In genomic region chr1:156805766-156806511, GRCh38 we compare ENCODE assay signal across 7 cellular contexts. TPM values are rescaled to one million over a fixed set of nuclear protein-coding genes. Genes with fewer than 3 reads are reported as not detected.
DNase-seq lines count a peak whose midpoint lies in the region; ATAC-seq, FAIRE-seq and TF ChIP-seq lines count a peak whose summit lies in the region.
"Had no signal": no experiment of that assay in that cellular context is flagged by ENCODE, and none has a peak within 500 bp of the region (broad histone marks: within the 10 kb centered on the region; RNA-seq: fewer than 3 reads in every experiment).

No MANE protein-coding gene starts in this region.

- H3K9me3 Mint-ChIP-seq in activated naive CD8-positive, alpha-beta T cell treated with anti-CD3 and anti-CD28 coated beads for 36 hours = no peaks in the 10 kb centered on the region

- no peaks in the 10 kb centered on the region for H3K27me3 Mint-ChIP-seq in activated naive CD8-positive, alpha-beta T cell treated with anti-CD3 and anti-CD28 coated beads for 36 hours

- no peak for ATAC-seq in upper lobe of right lung

- H3K36me3 Mint-ChIP-seq in activated naive CD8-positive, alpha-beta T cell treated with anti-CD3 and anti-CD28 coated beads for 36 hours = peaks cover 36% of the 10 kb centered on the region

- peak overlapping the region; percentile 30 for H3K27ac Mint-ChIP-seq in activated naive CD8-positive, alpha-beta T cell treated with anti-CD3 and anti-CD28 coated beads for 36 hours

- no peak overlapping the region for H3K4me3 ChIP-seq in upper lobe of right lung

- no peak for DNase-seq in activated naive CD8-positive, alpha-beta T cell treated with anti-CD3 and anti-CD28 coated beads for 36 hours
- peak; percentile 82 for DNase-seq in myocyte (ENCODE audit: low read depth)
- DNase-seq in NOMO-1 treated with dmso at 0.1 percent for 144 hours (lab: John Stamatoyannopoulos, UW; ENCODE audit: unreplicated experiment) = no peak
- DNase-seq in SKM-1 treated with dmso at 0.1 percent for 144 hours (lab: John Stamatoyannopoulos, UW; ENCODE audit: unreplicated experiment) = no peak
- DNase-seq in upper lobe of right lung = no peak

- TF ChIP-seq CTCF in upper lobe of right lung (IDR thresholded peaks at IDR 0.05) = no peak

- H3K4me1 Mint-ChIP-seq in activated naive CD8-positive, alpha-beta T cell treated with anti-CD3 and anti-CD28 coated beads for 36 hours = peaks cover 32% of the 10 kb centered on the region

- intact Hi-C loops in upper lobe of right lung (cut with DNase I) = no loop called here

- H3K4me3 Mint-ChIP-seq in activated naive CD8-positive, alpha-beta T cell treated with anti-CD3 and anti-CD28 coated beads for 36 hours = no peak overlapping the region

- H3K27me3 ChIP-seq in upper lobe of right lung = no peaks in the 10 kb centered on the region

- peak; percentile 13 for FAIRE-seq in G401.6 (lab: Jason Lieb, UNC)

- H3K36me3 ChIP-seq in upper lobe of right lung = peaks cover 11% of the 10 kb centered on the region

- peaks cover 17% of the 10 kb centered on the region for H3K4me1 ChIP-seq in upper lobe of right lung

- H3K27ac ChIP-seq in upper lobe of right lung = no peak overlapping the region

- no peaks in the 10 kb centered on the region for H3K9me3 ChIP-seq in upper lobe of right lung

RNA-seq across cellular contexts. Expression of gene SH2D2A, which starts 10.7 kb away (rescaled TPM):
- total RNA-seq in activated naive CD8-positive, alpha-beta T cell treated with anti-CD3 and anti-CD28 coated beads for 36 hours = 100 to 1,000 TPM; 186 TPM
- total RNA-seq in myocyte = not detected in 2 replicates
- polyA plus RNA-seq in myocyte (2012) = not detected
- 3.8 TPM for total RNA-seq in upper lobe of right lung

RNA-seq across cellular contexts. Expression of gene PRCC, which starts 38.6 kb away (rescaled TPM):
- 10 to 100 TPM; 91.8 to 96.0 TPM for total RNA-seq in activated naive CD8-positive, alpha-beta T cell treated with anti-CD3 and anti-CD28 coated beads for 36 hours
- total RNA-seq in myocyte (50.1 and 52.6 TPM in 2 replicates), upper lobe of right lung (48.5 TPM)
- polyA plus RNA-seq in myocyte (2012) = 68.2 TPM

RNA-seq across cellular contexts. Expression of gene INSRR, which starts 53.0 kb away (rescaled TPM):
- under 1 TPM; 0.12 to 0.20 TPM for total RNA-seq in activated naive CD8-positive, alpha-beta T cell treated with anti-CD3 and anti-CD28 coated beads for 36 hours
- total RNA-seq in myocyte = 0.05 TPM in 1 of 2 replicates, not detected in the other
- not detected for polyA plus RNA-seq in myocyte (2012)
- not detected for total RNA-seq in upper lobe of right lung
- total RNA-seq: HT1080 had no signal

RNA-seq across cellular contexts. Expression of gene HDGF, which starts 54.5 kb away (rescaled TPM):
- total RNA-seq in activated naive CD8-positive, alpha-beta T cell treated with anti-CD3 and anti-CD28 coated beads for 36 hours = 100 to 1,000 TPM; 271 to 274 TPM
- total RNA-seq in myocyte (299 and 305 TPM in 2 replicates), upper lobe of right lung (144 TPM)
- 214 TPM for polyA plus RNA-seq in myocyte (2012)

RNA-seq across cellular contexts. Expression of gene NTRK1, which starts 54.7 kb away (rescaled TPM):
- 1 to 10 TPM; 3.4 to 4.0 TPM for total RNA-seq in activated naive CD8-positive, alpha-beta T cell treated with anti-CD3 and anti-CD28 coated beads for 36 hours
- 0.10 and 2.5 TPM in 2 replicates for total RNA-seq in myocyte
- polyA plus RNA-seq in myocyte (2012) = 0.48 TPM
- total RNA-seq in upper lobe of right lung = 1.2 TPM

Comparison
In these comparisons a context has a peak if more than half of its experiments do, and no peak if none do; other contexts are left out.
1. RNA of gene SH2D2A, which starts 10.7 kb away (total RNA-seq): 186 TPM in activated naive CD8-positive, alpha-beta T cell treated with anti-CD3 and anti-CD28 coated beads for 36 hours; 3.8 TPM in upper lobe of right lung (single experiment) and not detected in myocyte; every median in the first group is over 10 times any median in the second.